ENCODE assay signal across 12 cellular contexts in genomic region chr5:57082441-57083067, GRCh38.
DNase-seq lines count a peak whose midpoint lies in the region; ATAC-seq, FAIRE-seq and TF ChIP-seq lines count a peak whose summit lies in the region.
"Had no signal": no experiment of that assay in that cellular context is flagged by ENCODE, and none has a peak within 500 bp of the region (broad histone marks: within the 10 kb centered on the region; RNA-seq: fewer than 3 reads in every experiment).

No MANE protein-coding gene starts in this region.

- H3K4me1 ChIP-seq in DND-41 (ENCODE audit: insufficient read depth, low read length) (no peaks in the 10 kb centered on the region), Loucy (ENCODE audit: insufficient read depth, low read length, poor library complexity, severe bottlenecking) (no peaks in the 10 kb centered on the region), mammary epithelial cell (ENCODE audit: insufficient read depth, low read length) (no peaks in the 10 kb centered on the region), thyroid gland (no peaks in the 10 kb centered on the region)

- H3K9me3 ChIP-seq in DND-41 (ENCODE audit: insufficient read depth, low read length, severe bottlenecking) (no peaks in the 10 kb centered on the region), Loucy (ENCODE audit: insufficient read depth, low read depth, low read length) (no peaks in the 10 kb centered on the region), mammary epithelial cell (replicated peaks; ENCODE audit: insufficient read depth, low read length) (no peaks in the 10 kb centered on the region), thyroid gland (no peaks in the 10 kb centered on the region)

- no peaks in the 10 kb centered on the region for H4K20me1 ChIP-seq in DND-41 (ENCODE audit: insufficient read depth, low read length)
- H4K20me1 ChIP-seq in Loucy (ENCODE audit: insufficient read depth, low read length, poor library complexity, severe bottlenecking) = no peaks in the 10 kb centered on the region
- H4K20me1 ChIP-seq in mammary epithelial cell (ENCODE audit: insufficient read depth, low read length) = no peaks in the 10 kb centered on the region

- WGBS in mammary epithelial cell (ENCODE audit: low coverage, missing lambda C conversion rate) = 88% methylated on average over 4 of the region's 7 CpGs
- 86 to 91% methylated on average over 7 of the region's 7 CpGs for WGBS in thyroid gland, 2 donors

- TF ChIP-seq POLR2A in thyroid gland (IDR thresholded peaks at IDR 0.05) (no peak), H54 (IDR thresholded peaks at IDR 0.05; ENCODE audit: low read depth, low read length) (no peak)

- intact Hi-C loops in mammary epithelial cell (cut with micrococcal nuclease) = loop anchor here (1.0 to 2.0 kb wide), 5 partner anchors 130 to 812 kb away; partner anchors contain the start of genes MIER3 and SETD9
- intact Hi-C loops in thyroid gland (cut with DNase I) = no loop called here

- H2AFZ ChIP-seq in DND-41 (ENCODE audit: low read depth, low read length) (no peak overlapping the region), Loucy (ENCODE audit: low read length) (no peak overlapping the region), mammary epithelial cell (ENCODE audit: low read depth, low read length) (no peak overlapping the region)

- TF ChIP-seq CTCF in DND-41 (IDR thresholded peaks at IDR 0.05; ENCODE audit: borderline replicate concordance, extremely low read depth, low read length, poor library complexity, severe bottlenecking) (peak; percentile 10), Loucy (conservative IDR thresholded peaks at IDR 0.05; ENCODE audit: low read length) (peak; percentile 49), mammary epithelial cell (conservative IDR thresholded peaks at IDR 0.05 in 1 of 2, IDR thresholded peaks at IDR 0.05 in 1 of 2; ENCODE audit: extremely low read depth in 1 of 2, insufficient read depth in 1 of 2, low read depth in 1 of 2, low read length in 2 of 2) (peak; percentile 20 to 67), thyroid gland (IDR thresholded peaks at IDR 0.05) (no peak)

- H3K79me2 ChIP-seq in DND-41 (ENCODE audit: insufficient read depth, low read length) = no peaks in the 10 kb centered on the region
- no peaks in the 10 kb centered on the region for H3K79me2 ChIP-seq in Loucy (ENCODE audit: insufficient read depth, low read length)
- no peaks in the 10 kb centered on the region for H3K79me2 ChIP-seq in mammary epithelial cell (ENCODE audit: insufficient read depth, low read length)

- no peak overlapping the region for H3K9ac ChIP-seq in DND-41 (ENCODE audit: low read depth, low read length)
- H3K9ac ChIP-seq in Loucy (ENCODE audit: low read depth, low read length, poor library complexity, severe bottlenecking) = no peak overlapping the region
- H3K9ac ChIP-seq in mammary epithelial cell (ENCODE audit: insufficient read depth, low read length) = no peak overlapping the region
- H3K9ac ChIP-seq: KMS-11 had no signal

- H3K27ac ChIP-seq in DND-41 (ENCODE audit: low read length) (no peak overlapping the region), mammary epithelial cell (ENCODE audit: insufficient read depth, low read depth, low read length) (no peak overlapping the region), thyroid gland (no peak overlapping the region)
- H3K27ac ChIP-seq: KMS-11 had no signal

- H3K4me2 ChIP-seq in DND-41 (ENCODE audit: insufficient read depth, low read length) (no peak overlapping the region), Loucy (ENCODE audit: low read depth, low read length, poor library complexity, severe bottlenecking) (no peak overlapping the region), mammary epithelial cell (ENCODE audit: insufficient read depth, low read depth, low read length) (no peak overlapping the region)
- H3K4me2 ChIP-seq: KMS-11 had no signal

- H3K4me3 ChIP-seq in DND-41 (ENCODE audit: low read depth in 1 of 2, low read length in 2 of 2) (no peak overlapping the region), Loucy (ENCODE audit: low read length, poor library complexity, severe bottlenecking) (no peak overlapping the region), mammary epithelial cell (replicated peaks in 1 of 3; ENCODE audit: insufficient read depth in 1 of 3, low read depth in 2 of 3, low read length in 3 of 3) (no peak overlapping the region), thyroid gland (replicated peaks in 1 of 3) (no peak overlapping the region)

- no peaks in the 10 kb centered on the region for H3F3A ChIP-seq in Loucy (ENCODE audit: low read depth)

- H3K9me2 ChIP-seq in Loucy (replicated peaks; ENCODE audit: low read depth, low read length) = no peaks in the 10 kb centered on the region

- H3K36me3 ChIP-seq in DND-41 (ENCODE audit: insufficient read depth, low read length) (no peaks in the 10 kb centered on the region), Loucy (ENCODE audit: insufficient read depth, low read length) (no peaks in the 10 kb centered on the region), mammary epithelial cell (ENCODE audit: insufficient read depth, low read length) (no peaks in the 10 kb centered on the region), thyroid gland (no peaks in the 10 kb centered on the region)

- DNase-seq in DND-41 = no peak
- peak; percentile 35 for DNase-seq in mammary epithelial cell
- DNase-seq in lung microvascular endothelial cell (ENCODE audit: low read depth in 2 of 2) = peak; percentile 16 to 71
- no peak for DNase-seq in NCI-H1417 (lab: John Stamatoyannopoulos, UW)
- no peak for DNase-seq in thyroid gland
- DNase-seq in H54 (ENCODE audit: insufficient read length, low spot score) = no peak
- DNase-seq: retina; stimulated activated naive CD4-positive, alpha-beta T cell treated with Interleukin-2 at 50 U/mL for 16 hours; T-helper 1 cell had no signal

- FAIRE-seq in H54 (lab: Jason Lieb, UNC) = no peak

- no peaks in the 10 kb centered on the region for H3K27me3 ChIP-seq in DND-41 (ENCODE audit: insufficient read depth, low read length, poor library complexity)
- H3K27me3 ChIP-seq in Loucy (ENCODE audit: insufficient read depth, low read length, poor library complexity, severe bottlenecking) = no peaks in the 10 kb centered on the region
- H3K27me3 ChIP-seq in mammary epithelial cell (ENCODE audit: insufficient read depth, low read length) = no peaks in the 10 kb centered on the region
- H3K27me3 ChIP-seq in thyroid gland = no peaks in the 10 kb centered on the region

- BruUV-seq in mammary epithelial cell (replicated peaks; lab: Mats Ljungman, UMichigan) = no TSS peak

- CTCF ChIA-PET in mammary epithelial cell (lab: Charles Lee; ENCODE audit: low non-redundant PET) = interaction anchor here (0.6 to 0.7 kb wide), 2 partner anchors 14 to 47 kb away, joined by 3 to 6 read pairs; no protein-coding TSS in a partner anchor

- in situ Hi-C loops in mammary epithelial cell (cut with MboI; ENCODE audit: low sequenced_read_pairs in 2 of 2) = no loop called here

- ATAC-seq in DND-41 (ENCODE audit: insufficient read depth, low read depth) (no peak), HG03354 (IDR thresholded peaks at IDR 0.05; ENCODE audit: poor library complexity, severe bottlenecking, unreplicated experiment) (no peak)

- dilution Hi-C loops in mammary epithelial cell (cut with HindIII; ENCODE audit: low sequenced_read_pairs) = no loop called here

Comparison
In these comparisons a context has a peak if more than half of its experiments do, and no peak if none do; other contexts are left out.
1. DNase-seq: peak in mammary epithelial cell (single experiment) and lung microvascular endothelial cell (2 of 2); none in DND-41 (single experiment), NCI-H1417 (0 of 3), thyroid gland (0 of 2) and H54 (single experiment).
2. CTCF ChIP-seq: peak in DND-41 (single experiment), Loucy (single experiment) and mammary epithelial cell (2 of 2); none in thyroid gland (0 of 6).